In the genomic region with DNA sequence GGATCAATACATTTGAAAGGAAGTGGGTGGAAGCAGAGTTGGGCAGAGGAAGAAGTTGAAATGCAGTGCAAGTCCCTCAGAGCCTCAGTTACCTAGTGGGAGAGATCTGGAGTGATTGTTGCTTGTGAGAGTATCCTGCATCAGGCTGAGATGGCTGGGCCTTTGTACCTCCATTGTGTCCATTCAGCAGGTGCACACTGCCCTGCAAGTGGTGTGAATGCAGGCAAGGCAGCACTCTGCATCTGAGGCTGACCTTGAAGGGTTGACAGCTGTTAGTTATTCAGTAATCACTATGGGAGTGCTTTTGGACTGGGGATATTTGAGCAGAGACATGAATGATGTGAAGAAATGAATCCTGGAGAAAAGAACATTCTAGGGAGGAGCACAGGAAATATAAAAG, we compare ENCODE assay signal across 1 cellular context.
TF ChIP-seq lines count a peak whose summit lies in the region.

No MANE protein-coding gene starts in this region.

TF ChIP-seq in WTC11, 78 proteins besides CTCF, POLR2A, EP300 and RAD21 (continued from another document):
- TF ChIP-seq, protein P1, sequence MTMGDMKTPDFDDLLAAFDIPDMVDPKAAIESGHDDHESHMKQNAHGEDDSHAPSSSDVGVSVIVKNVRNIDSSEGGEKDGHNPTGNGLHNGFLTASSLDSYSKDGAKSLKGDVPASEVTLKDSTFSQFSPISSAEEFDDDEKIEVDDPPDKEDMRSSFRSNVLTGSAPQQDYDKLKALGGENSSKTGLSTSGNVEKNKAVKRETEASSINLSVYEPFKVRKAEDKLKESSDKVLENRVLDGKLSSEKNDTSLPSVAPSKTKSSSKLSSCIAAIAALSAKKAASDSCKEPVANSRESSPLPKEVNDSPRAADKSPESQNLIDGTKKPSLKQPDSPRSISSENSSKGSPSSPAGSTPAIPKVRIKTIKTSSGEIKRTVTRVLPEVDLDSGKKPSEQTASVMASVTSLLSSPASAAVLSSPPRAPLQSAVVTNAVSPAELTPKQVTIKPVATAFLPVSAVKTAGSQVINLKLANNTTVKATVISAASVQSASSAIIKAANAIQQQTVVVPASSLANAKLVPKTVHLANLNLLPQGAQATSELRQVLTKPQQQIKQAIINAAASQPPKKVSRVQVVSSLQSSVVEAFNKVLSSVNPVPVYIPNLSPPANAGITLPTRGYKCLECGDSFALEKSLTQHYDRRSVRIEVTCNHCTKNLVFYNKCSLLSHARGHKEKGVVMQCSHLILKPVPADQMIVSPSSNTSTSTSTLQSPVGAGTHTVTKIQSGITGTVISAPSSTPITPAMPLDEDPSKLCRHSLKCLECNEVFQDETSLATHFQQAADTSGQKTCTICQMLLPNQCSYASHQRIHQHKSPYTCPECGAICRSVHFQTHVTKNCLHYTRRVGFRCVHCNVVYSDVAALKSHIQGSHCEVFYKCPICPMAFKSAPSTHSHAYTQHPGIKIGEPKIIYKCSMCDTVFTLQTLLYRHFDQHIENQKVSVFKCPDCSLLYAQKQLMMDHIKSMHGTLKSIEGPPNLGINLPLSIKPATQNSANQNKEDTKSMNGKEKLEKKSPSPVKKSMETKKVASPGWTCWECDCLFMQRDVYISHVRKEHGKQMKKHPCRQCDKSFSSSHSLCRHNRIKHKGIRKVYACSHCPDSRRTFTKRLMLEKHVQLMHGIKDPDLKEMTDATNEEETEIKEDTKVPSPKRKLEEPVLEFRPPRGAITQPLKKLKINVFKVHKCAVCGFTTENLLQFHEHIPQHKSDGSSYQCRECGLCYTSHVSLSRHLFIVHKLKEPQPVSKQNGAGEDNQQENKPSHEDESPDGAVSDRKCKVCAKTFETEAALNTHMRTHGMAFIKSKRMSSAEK (CRISPR knock-in tag; IDR thresholded peaks at IDR 0.05; ENCODE audit: borderline replicate concordance) = no peak
- TF ChIP-seq, protein P2, sequence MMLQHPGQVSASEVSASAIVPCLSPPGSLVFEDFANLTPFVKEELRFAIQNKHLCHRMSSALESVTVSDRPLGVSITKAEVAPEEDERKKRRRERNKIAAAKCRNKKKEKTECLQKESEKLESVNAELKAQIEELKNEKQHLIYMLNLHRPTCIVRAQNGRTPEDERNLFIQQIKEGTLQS (CRISPR knock-in tag; conservative IDR thresholded peaks at IDR 0.05) = no peak
- TF ChIP-seq, protein P3, sequence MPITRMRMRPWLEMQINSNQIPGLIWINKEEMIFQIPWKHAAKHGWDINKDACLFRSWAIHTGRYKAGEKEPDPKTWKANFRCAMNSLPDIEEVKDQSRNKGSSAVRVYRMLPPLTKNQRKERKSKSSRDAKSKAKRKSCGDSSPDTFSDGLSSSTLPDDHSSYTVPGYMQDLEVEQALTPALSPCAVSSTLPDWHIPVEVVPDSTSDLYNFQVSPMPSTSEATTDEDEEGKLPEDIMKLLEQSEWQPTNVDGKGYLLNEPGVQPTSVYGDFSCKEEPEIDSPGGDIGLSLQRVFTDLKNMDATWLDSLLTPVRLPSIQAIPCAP (CRISPR knock-in tag; IDR thresholded peaks at IDR 0.05) = no peak
- no peak for TF ChIP-seq CREM (CRISPR knock-in tag; IDR thresholded peaks at IDR 0.05)
- no peak for TF ChIP-seq ZNF423 (CRISPR knock-in tag; IDR thresholded peaks at IDR 0.05)
- TF ChIP-seq, protein P4, sequence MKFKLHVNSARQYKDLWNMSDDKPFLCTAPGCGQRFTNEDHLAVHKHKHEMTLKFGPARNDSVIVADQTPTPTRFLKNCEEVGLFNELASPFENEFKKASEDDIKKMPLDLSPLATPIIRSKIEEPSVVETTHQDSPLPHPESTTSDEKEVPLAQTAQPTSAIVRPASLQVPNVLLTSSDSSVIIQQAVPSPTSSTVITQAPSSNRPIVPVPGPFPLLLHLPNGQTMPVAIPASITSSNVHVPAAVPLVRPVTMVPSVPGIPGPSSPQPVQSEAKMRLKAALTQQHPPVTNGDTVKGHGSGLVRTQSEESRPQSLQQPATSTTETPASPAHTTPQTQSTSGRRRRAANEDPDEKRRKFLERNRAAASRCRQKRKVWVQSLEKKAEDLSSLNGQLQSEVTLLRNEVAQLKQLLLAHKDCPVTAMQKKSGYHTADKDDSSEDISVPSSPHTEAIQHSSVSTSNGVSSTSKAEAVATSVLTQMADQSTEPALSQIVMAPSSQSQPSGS (CRISPR knock-in tag; IDR thresholded peaks at IDR 0.05; ENCODE audit: borderline replicate concordance, low read depth) = no peak
- no peak for TF ChIP-seq ZNF138 (CRISPR knock-in tag; conservative IDR thresholded peaks at IDR 0.05)
- TF ChIP-seq NR2C2 (CRISPR knock-in tag; IDR thresholded peaks at IDR 0.05) = no peak
- no peak for TF ChIP-seq EMX1 (CRISPR knock-in tag; IDR thresholded peaks at IDR 0.05)
- TF ChIP-seq, protein P5, sequence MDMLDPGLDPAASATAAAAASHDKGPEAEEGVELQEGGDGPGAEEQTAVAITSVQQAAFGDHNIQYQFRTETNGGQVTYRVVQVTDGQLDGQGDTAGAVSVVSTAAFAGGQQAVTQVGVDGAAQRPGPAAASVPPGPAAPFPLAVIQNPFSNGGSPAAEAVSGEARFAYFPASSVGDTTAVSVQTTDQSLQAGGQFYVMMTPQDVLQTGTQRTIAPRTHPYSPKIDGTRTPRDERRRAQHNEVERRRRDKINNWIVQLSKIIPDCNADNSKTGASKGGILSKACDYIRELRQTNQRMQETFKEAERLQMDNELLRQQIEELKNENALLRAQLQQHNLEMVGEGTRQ (CRISPR knock-in tag; IDR thresholded peaks at IDR 0.05) = no peak
- no peak for TF ChIP-seq PRRX2 (CRISPR knock-in tag; IDR thresholded peaks at IDR 0.05)
- TF ChIP-seq TP53 (CRISPR knock-in tag; IDR thresholded peaks at IDR 0.05) = no peak
